ENCODE assay signal across 8 cellular contexts in the genomic region with DNA sequence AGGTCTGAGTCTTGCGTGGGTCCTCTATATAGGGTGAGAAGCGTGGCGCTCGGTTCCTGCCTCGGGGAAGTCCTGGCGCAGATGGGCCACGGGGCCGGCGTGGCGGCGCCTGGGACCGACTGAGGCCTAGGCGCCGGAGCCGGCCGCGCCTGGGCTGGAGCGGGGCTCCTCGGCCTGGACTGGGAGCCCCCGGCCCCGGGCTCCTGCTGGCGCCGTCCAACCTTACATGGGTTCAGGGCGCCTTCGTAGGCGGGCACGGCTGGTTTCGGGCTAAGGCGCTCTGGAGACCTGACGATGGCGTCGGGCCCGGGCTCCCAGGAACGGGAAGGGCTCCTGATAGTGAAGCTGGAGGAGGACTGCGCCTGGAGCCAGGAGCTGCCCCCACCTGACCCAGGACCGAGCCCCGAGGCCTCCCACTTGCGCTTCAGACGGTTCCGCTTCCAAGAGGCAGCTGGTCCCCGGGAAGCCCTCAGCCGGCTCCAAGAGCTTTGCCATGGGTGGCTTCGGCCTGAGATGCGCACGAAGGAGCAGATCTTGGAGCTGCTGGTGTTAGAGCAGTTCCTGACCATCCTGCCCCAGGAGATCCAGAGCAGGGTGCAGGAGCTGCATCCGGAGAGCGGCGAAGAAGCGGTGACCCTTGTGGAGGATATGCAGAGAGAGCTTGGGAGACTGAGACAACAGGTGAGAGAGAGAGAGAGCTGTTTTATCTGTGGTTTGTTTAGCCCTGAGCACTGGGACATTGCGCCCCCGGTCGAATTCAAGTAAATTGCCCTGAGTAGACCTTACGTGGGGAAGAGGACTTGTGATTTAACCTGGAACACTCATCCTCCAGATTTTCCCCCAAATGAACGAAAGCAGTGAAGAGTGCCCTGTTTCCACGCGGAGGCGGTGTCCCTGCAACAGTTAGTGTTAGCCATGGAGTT. TPM values are rescaled to one million over a fixed set of nuclear protein-coding genes. Genes with fewer than 3 reads are reported as not detected.
DNase-seq lines count a peak whose midpoint lies in the region; ATAC-seq and TF ChIP-seq lines count a peak whose summit lies in the region.

No MANE protein-coding gene starts in this region.

- H3F3A ChIP-seq in MM.1S (ENCODE audit: insufficient read depth, low read length) = no peaks in the 10 kb centered on the region

- no peaks in the 10 kb centered on the region for H4K20me1 ChIP-seq in MM.1S (ENCODE audit: insufficient read depth, low read length)

- no peaks in the 10 kb centered on the region for H3K27me3 Mint-ChIP-seq in effector memory CD8-positive, alpha-beta T cell
- peaks cover 9% of the 10 kb centered on the region for H3K27me3 Mint-ChIP-seq in neural crest cell (ENCODE audit: low read depth)

- no peaks in the 10 kb centered on the region for H3K9me3 ChIP-seq in MM.1S (replicated peaks; ENCODE audit: insufficient read depth, low read length)

- peak overlapping the region; percentile 86 to 89 for H3K4me3 Mint-ChIP-seq in effector memory CD8-positive, alpha-beta T cell
- peak overlapping the region; percentile 95 for H3K4me3 Mint-ChIP-seq in neural crest cell

- H3K79me2 ChIP-seq in MM.1S (ENCODE audit: low read length) = peaks cover 29% of the 10 kb centered on the region

- H3K27ac ChIP-seq in MM.1S (ENCODE audit: low read length) = peak overlapping the region; percentile 90; the same call in 1 of the 2 replicates

- H3K4me1 Mint-ChIP-seq in effector memory CD8-positive, alpha-beta T cell (ENCODE audit: low read depth in 2 of 2) = peaks cover 21 to 31% of the 10 kb centered on the region in 2 donors
- H3K4me1 Mint-ChIP-seq in neural crest cell = peaks cover 27% of the 10 kb centered on the region

- 0 out of 2 replicates have a peak, but pooled peaks cover 4% of the 10 kb centered on the region for H3K27me3 ChIP-seq in MM.1S (replicated peaks; ENCODE audit: insufficient read depth, low read length)

- H3K4me3 ChIP-seq in GM12875 (ENCODE audit: low read depth, low read length) (peak overlapping the region; percentile 80), MM.1S (ENCODE audit: low read length) (peak overlapping the region; percentile 74)

- H2AFZ ChIP-seq in MM.1S (ENCODE audit: low read length) = peak overlapping the region; percentile 83

- H3K4me2 ChIP-seq in MM.1S (ENCODE audit: low read depth, low read length) = peak overlapping the region; percentile 92

- H3K27ac Mint-ChIP-seq in effector memory CD8-positive, alpha-beta T cell = peak overlapping the region; percentile 91 to 94
- H3K27ac Mint-ChIP-seq in neural crest cell (ENCODE audit: unreplicated experiment) = peak overlapping the region; percentile 98

- H3K9me3 Mint-ChIP-seq in effector memory CD8-positive, alpha-beta T cell = no peaks in the 10 kb centered on the region
- H3K9me3 Mint-ChIP-seq in neural crest cell = peaks cover 7% of the 10 kb centered on the region

- no peaks in the 10 kb centered on the region for H3K4me1 ChIP-seq in MM.1S (ENCODE audit: low read length)

- H3K9me2 ChIP-seq in MM.1S (replicated peaks; ENCODE audit: insufficient read depth, low read length) = no peaks in the 10 kb centered on the region

- H3K9ac ChIP-seq in MM.1S (ENCODE audit: low read length) = peak overlapping the region; percentile 80

- peaks cover 11% of the 10 kb centered on the region for H3K36me3 ChIP-seq in MM.1S (replicated peaks; ENCODE audit: insufficient read depth, low read length)

- no peak for TF ChIP-seq CTCF in GM12875 (IDR thresholded peaks at IDR 0.05; ENCODE audit: borderline replicate concordance, insufficient read depth, low read depth, low read length)
- TF ChIP-seq CTCF in MM.1S (IDR thresholded peaks at IDR 0.05; ENCODE audit: low read length) = no peak
- no peak for TF ChIP-seq CTCF in neural crest cell (conservative IDR thresholded peaks at IDR 0.05)

- DNase-seq in MM.1S (no peak), neural crest cell (ENCODE audit: low read depth, low spot score) (no peak), NCI-H187 treated with DMSO at 0.1 percent for 48 hours (lab: John Stamatoyannopoulos, UW) (no peak), DMS153 treated with DMSO at 0.1 percent for 48 hours (lab: John Stamatoyannopoulos, UW; ENCODE audit: unreplicated experiment) (no peak), NCI-H2171 treated with DMSO at 0.1 percent for 48 hours (lab: John Stamatoyannopoulos, UW) (no peak)
- no peak for DNase-seq in effector memory CD8-positive, alpha-beta T cell

- no peak for ATAC-seq in effector memory CD8-positive, alpha-beta T cell (replicated peaks)
- no peak for ATAC-seq in GM21360 (IDR thresholded peaks at IDR 0.05; ENCODE audit: unreplicated experiment)

- peaks cover 38% of the 10 kb centered on the region for H3K36me3 Mint-ChIP-seq in effector memory CD8-positive, alpha-beta T cell (ENCODE audit: insufficient read depth)
- peaks cover 41% of the 10 kb centered on the region for H3K36me3 Mint-ChIP-seq in neural crest cell (ENCODE audit: low read depth)

RNA-seq across cellular contexts. Expression of a gene that starts 0.5 kb away (rescaled TPM):
- total RNA-seq in neural crest cell = 32.7 and 34.0 TPM in 2 replicates

RNA-seq across cellular contexts. Expression of a gene that starts 21.4 kb away (rescaled TPM):
- total RNA-seq in neural crest cell = 5.2 and 6.6 TPM in 2 replicates

RNA-seq across cellular contexts. Expression of a gene that starts 21.5 kb away (rescaled TPM):
- total RNA-seq in neural crest cell = 43.8 and 48.9 TPM in 2 replicates

RNA-seq across cellular contexts. Expression of a gene that starts 27.4 kb away (rescaled TPM):
- not detected in 2 replicates for total RNA-seq in neural crest cell

RNA-seq across cellular contexts. Expression of a gene that starts 48.8 kb away (rescaled TPM):
- 12.1 and 14.1 TPM in 2 replicates for total RNA-seq in neural crest cell
